ENCODE assay signal across 13 cellular contexts in the genomic region with DNA sequence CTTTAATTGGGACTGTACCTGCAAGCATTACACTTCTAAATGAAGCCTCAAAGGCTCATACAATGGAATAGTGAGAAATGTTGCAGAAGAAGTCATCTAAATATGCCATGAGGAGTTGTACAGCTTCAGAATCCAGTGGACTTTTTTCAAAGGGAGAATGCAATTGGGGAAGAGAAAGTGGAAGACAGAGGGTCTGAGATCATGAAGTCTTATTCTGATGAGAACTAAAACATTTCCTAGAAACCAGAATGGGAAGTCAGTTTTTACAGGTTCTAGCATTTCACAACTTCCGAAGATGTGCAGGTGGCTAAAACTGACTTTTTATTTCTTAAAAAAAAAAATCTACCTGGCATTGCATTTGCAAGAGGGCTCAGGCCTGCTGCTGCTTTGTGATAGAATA.
"Had no signal": no experiment of that assay in that cellular context is flagged by ENCODE, and none has a peak within 500 bp of the region (broad histone marks: within the 10 kb centered on the region; RNA-seq: fewer than 3 reads in every experiment).

No MANE protein-coding gene starts in this region.

- H3K4me1 ChIP-seq: esophagus muscularis mucosa, right lobe of liver, suprapubic skin had no signal

- ATAC-seq: activated CD4-positive, CD25-positive, alpha-beta regulatory T cell treated with anti-CD3 and anti-CD28 coated beads, Interleukin-2, amount 50 U/mL, for 24 hours had no signal

- H3K27me3 ChIP-seq: esophagus muscularis mucosa, right lobe of liver, suprapubic skin had no signal

- H3K27me3 Mint-ChIP-seq: activated naive CD4-positive, alpha-beta T cell treated with anti-CD3 and anti-CD28 coated beads, Interleukin-2, amount 50 U/mL, for 24 hours had no signal

- H3K9me3 Mint-ChIP-seq: activated naive CD4-positive, alpha-beta T cell treated with anti-CD3 and anti-CD28 coated beads, Interleukin-2, amount 50 U/mL, for 24 hours; neural crest cell; stimulated activated naive CD8-positive, alpha-beta T cell treated with anti-CD3 and anti-CD28 coated beads, Interleukin-15, Interleukin-2, amounts not matched to agents 100 ng/mL and 50 ng/mL, for 24 hours had no signal

- H3K36me3 ChIP-seq: esophagus muscularis mucosa, right lobe of liver, suprapubic skin had no signal

- H3K9me3 ChIP-seq: esophagus muscularis mucosa, right lobe of liver, suprapubic skin had no signal

- H3K27ac ChIP-seq: esophagus muscularis mucosa, right lobe of liver, suprapubic skin had no signal

- H3K36me3 Mint-ChIP-seq: activated naive CD4-positive, alpha-beta T cell treated with anti-CD3 and anti-CD28 coated beads, Interleukin-2, amount 50 U/mL, for 24 hours had no signal

- H3K27ac Mint-ChIP-seq: activated naive CD4-positive, alpha-beta T cell treated with anti-CD3 and anti-CD28 coated beads, Interleukin-2, amount 50 U/mL, for 24 hours; stimulated activated naive CD8-positive, alpha-beta T cell treated with anti-CD3 and anti-CD28 coated beads, Interleukin-15, Interleukin-2, amounts not matched to agents 100 ng/mL and 50 ng/mL, for 24 hours had no signal

- DNase-seq: activated CD4-positive, alpha-beta T cell treated with anti-CD3 and anti-CD28 coated beads, Interleukin-2, amount 50 U/mL, for 48 hours; activated effector memory CD4-positive, alpha-beta T cell treated with Interleukin-2 at 50 U/mL for 16 hours; activated T-cell treated with anti-CD3 and anti-CD28 coated beads, Interleukin-2, amount 50 U/mL, for 1 hour; amniotic stem cell; mesendoderm; right lobe of liver; trophoblast cell had no signal

- H3K4me1 Mint-ChIP-seq: neural crest cell had no signal

- H3K4me3 ChIP-seq: esophagus muscularis mucosa, right lobe of liver, suprapubic skin had no signal

- H3K4me3 Mint-ChIP-seq: activated naive CD4-positive, alpha-beta T cell treated with anti-CD3 and anti-CD28 coated beads, Interleukin-2, amount 50 U/mL, for 24 hours; neural crest cell; stimulated activated naive CD8-positive, alpha-beta T cell treated with anti-CD3 and anti-CD28 coated beads, Interleukin-15, Interleukin-2, amounts not matched to agents 100 ng/mL and 50 ng/mL, for 24 hours had no signal
